ENCODE assay signal across 16 cellular contexts in genomic region chr4:114997596-114997995, GRCh38.
"Had no signal": no experiment of that assay in that cellular context is flagged by ENCODE, and none has a peak within 500 bp of the region (broad histone marks: within the 10 kb centered on the region; RNA-seq: fewer than 3 reads in every experiment).

No MANE protein-coding gene starts in this region.

- H3K36me3 Mint-ChIP-seq: naive thymus-derived CD8-positive, alpha-beta T cell had no signal

- H3K27me3 Mint-ChIP-seq: activated CD4-positive, alpha-beta T cell treated with anti-CD3 and anti-CD28 coated beads, Interleukin-2, amount 10 ng/mL, durations not matched to agents 7 days and 5 days; naive thymus-derived CD8-positive, alpha-beta T cell; progenitor cell of endocrine pancreas had no signal

- H3K4me3 Mint-ChIP-seq: activated CD4-positive, alpha-beta T cell treated with anti-CD3 and anti-CD28 coated beads, Interleukin-2, amount 10 ng/mL, durations not matched to agents 7 days and 5 days; naive thymus-derived CD8-positive, alpha-beta T cell; T-helper 1 cell treated with Interleukin-12 subunit alpha and Interleukin-12 subunit beta and Interleukin-4 antibody, amounts not matched to agents 30 μg/mL and 1 μg/mL, for 36 hours had no signal

- H3K4me3 ChIP-seq: cardiac muscle cell, lung, mucosa of descending colon had no signal

- H3K9me3 ChIP-seq: mucosa of descending colon had no signal

- FAIRE-seq: colon had no signal

- H3K4me1 Mint-ChIP-seq: activated CD4-positive, alpha-beta T cell treated with anti-CD3 and anti-CD28 coated beads, Interleukin-2, amount 10 ng/mL, durations not matched to agents 7 days and 5 days; naive thymus-derived CD8-positive, alpha-beta T cell had no signal

- H3K36me3 ChIP-seq: cardiac muscle cell had no signal

- H3K27ac Mint-ChIP-seq: activated CD4-positive, alpha-beta T cell treated with anti-CD3 and anti-CD28 coated beads, Interleukin-2, amount 10 ng/mL, durations not matched to agents 7 days and 5 days; naive thymus-derived CD8-positive, alpha-beta T cell; progenitor cell of endocrine pancreas; T-helper 1 cell treated with Interleukin-12 subunit alpha and Interleukin-12 subunit beta and Interleukin-4 antibody, amounts not matched to agents 30 μg/mL and 1 μg/mL, for 36 hours; type B pancreatic cell had no signal

- H3K27ac ChIP-seq: cardiac muscle cell had no signal

- H3K9me3 Mint-ChIP-seq: activated CD4-positive, alpha-beta T cell treated with anti-CD3 and anti-CD28 coated beads, Interleukin-2, amount 10 ng/mL, durations not matched to agents 7 days and 5 days; naive thymus-derived CD8-positive, alpha-beta T cell; T-helper 1 cell treated with Interleukin-12 subunit alpha and Interleukin-12 subunit beta and Interleukin-4 antibody, amounts not matched to agents 30 μg/mL and 1 μg/mL, for 36 hours; type B pancreatic cell had no signal

- DNase-seq: activated CD4-positive, alpha-beta T cell treated with anti-CD3 and anti-CD28 coated beads, Interleukin-2, amount 10 ng/mL, durations not matched to agents 7 days and 5 days; activated CD4-positive, CD25-positive, alpha-beta regulatory T cell; activated naive CD4-positive, alpha-beta T cell treated with anti-CD3 and anti-CD28 coated beads, Interleukin-2, amount 50 U/mL, for 16 hours; hypothalamus; left cardiac atrium; mucosa of descending colon; naive thymus-derived CD8-positive, alpha-beta T cell; stimulated activated CD4-positive, alpha-beta T cell treated with anti-CD3 and anti-CD28 coated beads, Interleukin-12 subunit alpha, Interleukin-12 subunit beta, amount 100 ng/mL, for 4 hours; stimulated activated naive CD4-positive, alpha-beta T cell had no signal

- ATAC-seq: left cardiac atrium; mucosa of descending colon; naive thymus-derived CD8-positive, alpha-beta T cell; SK-N-SH treated with all-trans-retinoic acid at 6 μM for 48 hours had no signal

- H3K27me3 ChIP-seq: cardiac muscle cell had no signal
